1 cellular context compared by ENCODE assay signal in the genomic region with DNA sequence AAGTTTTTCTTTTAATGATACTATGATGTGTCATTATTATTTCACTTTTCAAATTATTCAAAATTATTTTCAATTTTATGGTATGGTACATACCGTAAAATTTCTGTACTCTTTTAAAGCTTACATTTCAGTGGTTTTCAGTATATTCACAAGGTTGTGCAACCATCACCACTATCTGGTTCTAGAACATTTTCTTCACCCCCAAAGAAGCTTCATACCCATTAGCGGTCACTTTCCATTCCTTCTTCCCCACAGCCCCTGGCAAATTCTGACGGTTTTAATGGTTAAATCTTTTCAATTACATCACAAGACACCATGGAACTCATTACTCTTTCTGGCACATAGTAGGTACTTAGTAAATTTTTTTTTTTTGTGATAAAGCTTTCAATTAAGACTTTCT.
TF ChIP-seq lines count a peak whose summit lies in the region.

No MANE protein-coding gene starts in this region.

TF ChIP-seq in IMR-90, 13 proteins besides CTCF, POLR2A, EP300 and RAD21:
- peak; percentile 19; the same call in 1 of the 2 replicates for TF ChIP-seq CEBPB (IDR thresholded peaks at IDR 0.05; ENCODE audit: low read depth, low read length)
- no peak for TF ChIP-seq FOS (IDR thresholded peaks at IDR 0.05; ENCODE audit: low read depth, low read length)
- TF ChIP-seq, protein P1, sequence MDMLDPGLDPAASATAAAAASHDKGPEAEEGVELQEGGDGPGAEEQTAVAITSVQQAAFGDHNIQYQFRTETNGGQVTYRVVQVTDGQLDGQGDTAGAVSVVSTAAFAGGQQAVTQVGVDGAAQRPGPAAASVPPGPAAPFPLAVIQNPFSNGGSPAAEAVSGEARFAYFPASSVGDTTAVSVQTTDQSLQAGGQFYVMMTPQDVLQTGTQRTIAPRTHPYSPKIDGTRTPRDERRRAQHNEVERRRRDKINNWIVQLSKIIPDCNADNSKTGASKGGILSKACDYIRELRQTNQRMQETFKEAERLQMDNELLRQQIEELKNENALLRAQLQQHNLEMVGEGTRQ (IDR thresholded peaks at IDR 0.05; ENCODE audit: low read depth, low read length), result no peak
